1 cellular context compared by ENCODE assay signal in genomic region chr22:37571258-37571991, GRCh38.
TF ChIP-seq lines count a peak whose summit lies in the region.

No MANE protein-coding gene starts in this region.

TF ChIP-seq in H1, 55 proteins besides CTCF, POLR2A, EP300 and RAD21:
- TF ChIP-seq SP2 (IDR thresholded peaks at IDR 0.05; ENCODE audit: low read length) (no peak), BCL11A (IDR thresholded peaks at IDR 0.05; ENCODE audit: low read depth in 2 of 2, low read length in 2 of 2) (no peak), NRF1 (IDR thresholded peaks at IDR 0.05; ENCODE audit: low read depth, low read length) (no peak), E2F6 (IDR thresholded peaks at IDR 0.05) (no peak), SUZ12 (IDR thresholded peaks at IDR 0.05; ENCODE audit: low read length) (no peak), CBX8 (IDR thresholded peaks at IDR 0.05; ENCODE audit: borderline replicate concordance, low read depth, low read length) (no peak), MAX (IDR thresholded peaks at IDR 0.05) (no peak), PHF8 (conservative IDR thresholded peaks at IDR 0.05; ENCODE audit: low read depth, low read length) (no peak), EZH2 (IDR thresholded peaks at IDR 0.05; ENCODE audit: low read depth, low read length, severe bottlenecking) (no peak), YY1 (IDR thresholded peaks at IDR 0.05; ENCODE audit: low read depth, low read length) (no peak), TCF12 (IDR thresholded peaks at IDR 0.05; ENCODE audit: low read depth, low read length) (no peak), CHD2 (IDR thresholded peaks at IDR 0.05; ENCODE audit: low read length) (no peak)
TF ChIP-seq in H1: peak in this region for 0.
